ENCODE assay signal across 1 cellular context in genomic region chr3:122513386-122514122, GRCh38.
TF ChIP-seq lines count a peak whose summit lies in the region.

No MANE protein-coding gene starts in this region.

TF ChIP-seq in K562, 482 proteins besides CTCF, POLR2A, EP300 and RAD21 (continues in another document):
- TF ChIP-seq KDM1A (IDR thresholded peaks at IDR 0.05) = 0 out of 4 replicates have a peak, but pooled peaks have one; percentile 15 to 41
- TF ChIP-seq GABPA (tag; conservative IDR thresholded peaks at IDR 0.05; ENCODE audit: low read depth) = no peak
- TF ChIP-seq RBM25 (IDR thresholded peaks at IDR 0.05; ENCODE audit: low read depth, low read length, severe bottlenecking) = peak; percentile 86
- TF ChIP-seq PTRF (tag; IDR thresholded peaks at IDR 0.05) = no peak
- no peak for TF ChIP-seq ATF4 (CRISPR knock-in tag; IDR thresholded peaks at IDR 0.05)
- no peak for TF ChIP-seq ZNF146 (CRISPR knock-in tag; IDR thresholded peaks at IDR 0.05; ENCODE audit: unreplicated experiment)
- TF ChIP-seq RNF2 (IDR thresholded peaks at IDR 0.05) = no peak
- TF ChIP-seq CHD4 (IDR thresholded peaks at IDR 0.05; ENCODE audit: insufficient read depth, insufficient replicate concordance, low read depth, low read length, poor library complexity, severe bottlenecking) = no peak
- TF ChIP-seq KLF13 (tag; IDR thresholded peaks at IDR 0.05; ENCODE audit: borderline replicate concordance, low read depth) = 0 out of 2 replicates have a peak, but pooled peaks have one; percentile 15
- 0 out of 2 replicates have a peak, but pooled peaks have one; percentile 15 for TF ChIP-seq SMARCA4 (IDR thresholded peaks at IDR 0.05)
- TF ChIP-seq FOXM1 (IDR thresholded peaks at IDR 0.05; ENCODE audit: low read depth) = peak; percentile 21; the same call in 1 of the 2 replicates
- no peak for TF ChIP-seq FOXM1 (CRISPR knock-in tag; IDR thresholded peaks at IDR 0.05; ENCODE audit: low read depth)
- no peak for TF ChIP-seq ZNF24 (IDR thresholded peaks at IDR 0.05)
- TF ChIP-seq ZSCAN29 (IDR thresholded peaks at IDR 0.05) = no peak
- TF ChIP-seq GMEB1 (CRISPR knock-in tag; IDR thresholded peaks at IDR 0.05) = no peak
- no peak for TF ChIP-seq E2F3 (CRISPR knock-in tag; IDR thresholded peaks at IDR 0.05)
- TF ChIP-seq GTF2B (IDR thresholded peaks at IDR 0.05; ENCODE audit: extremely low read depth, insufficient read length) = no peak
- TF ChIP-seq HDAC1 (IDR thresholded peaks at IDR 0.05) = peak in 1 of 2 experiments; percentile 83; a peak in 2 of 4 replicates
- TF ChIP-seq ZBTB5 (IDR thresholded peaks at IDR 0.05) = no peak
- TF ChIP-seq ZNF436 (CRISPR knock-in tag; IDR thresholded peaks at IDR 0.05) = no peak
- no peak for TF ChIP-seq ATF6 (CRISPR knock-in tag; IDR thresholded peaks at IDR 0.05)
- TF ChIP-seq ARID2 (IDR thresholded peaks at IDR 0.05) = no peak
- no peak for TF ChIP-seq ZNF695 (CRISPR knock-in tag; IDR thresholded peaks at IDR 0.05)
- TF ChIP-seq MLX (CRISPR knock-in tag; conservative IDR thresholded peaks at IDR 0.05) = no peak
- peak; percentile 52 for TF ChIP-seq MGA (IDR thresholded peaks at IDR 0.05)
- TF ChIP-seq PTBP1 (IDR thresholded peaks at IDR 0.05; ENCODE audit: low read depth, low read length) = no peak
- TF ChIP-seq ZNF561 (CRISPR knock-in tag; conservative IDR thresholded peaks at IDR 0.05) = no peak
- peak in 1 of 2 experiments; percentile 41; a peak in 1 of 4 replicates for TF ChIP-seq FOXK2 (conservative IDR thresholded peaks at IDR 0.05 in 1 of 2, IDR thresholded peaks at IDR 0.05 in 1 of 2; ENCODE audit: low read depth in 2 of 2)
- TF ChIP-seq STAG1 (CRISPR knock-in tag; IDR thresholded peaks at IDR 0.05; ENCODE audit: borderline replicate concordance) = no peak
- peak; percentile 84; the same call in 1 of the 2 replicates for TF ChIP-seq MXI1 (IDR thresholded peaks at IDR 0.05; ENCODE audit: low read depth, low read length)
- no peak for TF ChIP-seq ZSCAN32 (CRISPR knock-in tag; IDR thresholded peaks at IDR 0.05)
- TF ChIP-seq NR3C1 (CRISPR knock-in tag; IDR thresholded peaks at IDR 0.05) = no peak
- TF ChIP-seq E2F6 (IDR thresholded peaks at IDR 0.05; ENCODE audit: borderline replicate concordance in 1 of 2, extremely low read depth in 1 of 2, insufficient read depth in 1 of 2, insufficient read length in 1 of 2, low read depth in 1 of 2, low read length in 1 of 2, poor library complexity in 1 of 2, severe bottlenecking in 1 of 2) = peak; percentile 48 to 60
- no peak for TF ChIP-seq ZNF57 (CRISPR knock-in tag; IDR thresholded peaks at IDR 0.05)
- peak; percentile 35; the same call in 1 of the 2 replicates for TF ChIP-seq MYC (IDR thresholded peaks at IDR 0.05; ENCODE audit: low read depth, low read length)
- no peak for TF ChIP-seq MYC (CRISPR knock-in tag; IDR thresholded peaks at IDR 0.05; ENCODE audit: borderline replicate concordance, low read depth)
- no peak for TF ChIP-seq POLR2AphosphoS2 (IDR thresholded peaks at IDR 0.05; ENCODE audit: low read length)
